Comparison of ENCODE assay signal across 8 cellular contexts in the genomic region with DNA sequence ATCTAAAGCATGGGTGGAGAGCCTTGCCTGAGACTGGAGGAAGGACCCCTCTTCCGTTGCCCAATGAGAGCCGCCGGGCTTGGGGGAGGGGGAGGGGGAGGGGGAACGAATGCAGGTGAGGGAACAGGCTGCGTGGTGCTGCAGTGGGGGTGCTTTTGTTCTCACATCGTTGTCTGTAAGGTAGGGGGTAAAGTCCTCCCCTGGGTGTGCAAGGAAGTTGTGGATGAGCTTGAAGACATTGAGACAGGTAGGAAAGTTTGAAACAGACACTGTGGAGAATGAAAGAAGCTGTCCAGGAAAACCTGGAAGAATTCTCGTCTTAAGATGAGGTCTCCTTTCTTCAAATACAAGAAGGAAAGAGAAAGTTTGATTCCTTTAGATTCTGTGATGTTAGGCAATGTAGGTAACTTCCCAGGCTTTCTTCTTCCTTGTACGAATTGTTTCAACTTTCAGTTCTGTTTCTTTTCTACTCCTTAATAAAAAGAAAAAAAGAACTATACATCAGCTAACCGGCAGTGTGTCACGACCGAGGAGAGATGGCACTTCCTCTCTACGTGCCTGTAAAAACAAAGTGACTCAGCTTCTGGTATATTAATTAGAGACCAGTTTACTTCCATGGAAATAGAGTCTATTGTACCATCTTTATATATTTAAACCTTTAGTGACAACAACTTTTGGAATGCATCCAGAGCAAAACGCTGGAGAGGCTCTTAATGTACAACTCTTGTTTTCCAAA.
DNase-seq lines count a peak whose midpoint lies in the region; ATAC-seq and TF ChIP-seq lines count a peak whose summit lies in the region.

No MANE protein-coding gene starts in this region.

- peak overlapping the region; percentile 42 for H3K4me3 Mint-ChIP-seq in activated T-cell treated with anti-CD3 and anti-CD28 coated beads, Interleukin-2, amount 50 U/mL, for 24 hours
- peak overlapping the region; percentile 51 to 71 for H3K4me3 Mint-ChIP-seq in effector memory CD8-positive, alpha-beta T cell

- H3K36me3 Mint-ChIP-seq in activated T-cell treated with anti-CD3 and anti-CD28 coated beads, Interleukin-2, amount 50 U/mL, for 24 hours (ENCODE audit: low read depth) = no peaks in the 10 kb centered on the region
- no peaks in the 10 kb centered on the region for H3K36me3 Mint-ChIP-seq in effector memory CD8-positive, alpha-beta T cell (ENCODE audit: insufficient read depth)

- H3K27me3 Mint-ChIP-seq in activated T-cell treated with anti-CD3 and anti-CD28 coated beads, Interleukin-2, amount 50 U/mL, for 24 hours = peaks cover 33% of the 10 kb centered on the region
- peaks cover 16 to 41% of the 10 kb centered on the region in 2 donors for H3K27me3 Mint-ChIP-seq in effector memory CD8-positive, alpha-beta T cell

- H3K27me3 ChIP-seq in body of pancreas = no peaks in the 10 kb centered on the region

- intact Hi-C loops in left colon (cut with DNase I, micrococcal nuclease) (no loop called here), body of pancreas (cut with DNase I) (no loop called here), mucosa of descending colon (cut with DNase I, micrococcal nuclease) (no loop called here)

- H3K9me3 ChIP-seq in body of pancreas = no peaks in the 10 kb centered on the region
- no peaks in the 10 kb centered on the region for H3K9me3 ChIP-seq in mucosa of descending colon

- ATAC-seq in effector memory CD8-positive, alpha-beta T cell (replicated peaks) = no peak
- ATAC-seq in left colon (no peak), body of pancreas (no peak), mucosa of descending colon (no peak)

- no peak for TF ChIP-seq POLR2A in body of pancreas (IDR thresholded peaks at IDR 0.05)

- no peak overlapping the region for H3K27ac ChIP-seq in body of pancreas

- no peak for DNase-seq in activated T-cell treated with anti-CD3 and anti-CD28 coated beads, Interleukin-2, amount 50 U/mL, for 24 hours
- DNase-seq in activated T-cell treated with anti-CD3 and anti-CD28 coated beads for 4 hours (no peak), NOMO-1 treated with DMSO at 0.1 percent for 48 hours (lab: John Stamatoyannopoulos, UW; ENCODE audit: unreplicated experiment) (peak; percentile 94), skeletal muscle cell (ENCODE audit: low read depth) (no peak), left colon (no peak), body of pancreas (no peak), mucosa of descending colon (no peak)
- DNase-seq in effector memory CD8-positive, alpha-beta T cell = no peak

- no peaks in the 10 kb centered on the region for H3K9me3 Mint-ChIP-seq in activated T-cell treated with anti-CD3 and anti-CD28 coated beads, Interleukin-2, amount 50 U/mL, for 24 hours
- no peaks in the 10 kb centered on the region for H3K9me3 Mint-ChIP-seq in effector memory CD8-positive, alpha-beta T cell

- peaks cover 9% of the 10 kb centered on the region for H3K4me1 Mint-ChIP-seq in activated T-cell treated with anti-CD3 and anti-CD28 coated beads, Interleukin-2, amount 50 U/mL, for 24 hours (ENCODE audit: low read depth)
- peaks cover 6 to 9% of the 10 kb centered on the region in 2 donors for H3K4me1 Mint-ChIP-seq in effector memory CD8-positive, alpha-beta T cell (ENCODE audit: low read depth in 2 of 2)

- H3K4me1 ChIP-seq in body of pancreas = no peaks in the 10 kb centered on the region
- no peaks in the 10 kb centered on the region for H3K4me1 ChIP-seq in mucosa of descending colon (ENCODE audit: low read depth)

- 48 to 69% methylated on average over 13 of the region's 13 CpGs for WGBS in body of pancreas, 2 donors

- H3K4me3 ChIP-seq in skeletal muscle cell (ENCODE audit: low read depth, low read length) (peak overlapping the region; percentile 12), body of pancreas (no peak overlapping the region), mucosa of descending colon (no peak overlapping the region)

- H3K36me3 ChIP-seq in body of pancreas (replicated peaks in 1 of 2; ENCODE audit: insufficient read depth in 1 of 2, low read depth in 2 of 2) (no peaks in the 10 kb centered on the region), mucosa of descending colon (ENCODE audit: low read depth) (no peaks in the 10 kb centered on the region)

- TF ChIP-seq CTCF in body of pancreas (IDR thresholded peaks at IDR 0.05) = no peak
- no peak for TF ChIP-seq CTCF in mucosa of descending colon (IDR thresholded peaks at IDR 0.05)

- H3K27ac Mint-ChIP-seq in activated T-cell treated with anti-CD3 and anti-CD28 coated beads, Interleukin-2, amount 50 U/mL, for 24 hours = no peak overlapping the region
- peak overlapping the region in 1 of 2 donors; percentile 44 for H3K27ac Mint-ChIP-seq in effector memory CD8-positive, alpha-beta T cell
